Comparison of ENCODE assay signal across 1 cellular context in genomic region chr1:240285541-240285940, GRCh38.
TF ChIP-seq lines count a peak whose summit lies in the region.

No MANE protein-coding gene starts in this region.

TF ChIP-seq in IMR-90, 13 proteins besides CTCF, POLR2A, EP300 and RAD21:
- no peak for TF ChIP-seq MAFK (IDR thresholded peaks at IDR 0.05; ENCODE audit: low read depth, low read length)
- TF ChIP-seq NFE2L2 (IDR thresholded peaks at IDR 0.05; ENCODE audit: low read depth, low read length), result no peak
- no peak for TF ChIP-seq RFX5 (IDR thresholded peaks at IDR 0.05; ENCODE audit: low read depth, low read length)
- TF ChIP-seq, protein P1, sequence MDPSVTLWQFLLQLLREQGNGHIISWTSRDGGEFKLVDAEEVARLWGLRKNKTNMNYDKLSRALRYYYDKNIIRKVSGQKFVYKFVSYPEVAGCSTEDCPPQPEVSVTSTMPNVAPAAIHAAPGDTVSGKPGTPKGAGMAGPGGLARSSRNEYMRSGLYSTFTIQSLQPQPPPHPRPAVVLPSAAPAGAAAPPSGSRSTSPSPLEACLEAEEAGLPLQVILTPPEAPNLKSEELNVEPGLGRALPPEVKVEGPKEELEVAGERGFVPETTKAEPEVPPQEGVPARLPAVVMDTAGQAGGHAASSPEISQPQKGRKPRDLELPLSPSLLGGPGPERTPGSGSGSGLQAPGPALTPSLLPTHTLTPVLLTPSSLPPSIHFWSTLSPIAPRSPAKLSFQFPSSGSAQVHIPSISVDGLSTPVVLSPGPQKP (IDR thresholded peaks at IDR 0.05; ENCODE audit: borderline replicate concordance, low read depth, low read length), result no peak
- TF ChIP-seq SMC3 (IDR thresholded peaks at IDR 0.05; ENCODE audit: low read depth, low read length), result no peak
- peak; percentile 82 for TF ChIP-seq BHLHE40 (IDR thresholded peaks at IDR 0.05; ENCODE audit: low read depth, low read length)
- no peak for TF ChIP-seq FOS (IDR thresholded peaks at IDR 0.05; ENCODE audit: low read depth, low read length)
- TF ChIP-seq USF2 (IDR thresholded peaks at IDR 0.05; ENCODE audit: low read depth, low read length), result peak; percentile 82
- TF ChIP-seq CHD1 (IDR thresholded peaks at IDR 0.05; ENCODE audit: low read depth, low read length), result no peak
- peak; percentile 95 for TF ChIP-seq CEBPB (IDR thresholded peaks at IDR 0.05; ENCODE audit: low read depth, low read length)
